In genomic region chrX:23332888-23333821, GRCh38 we compare ENCODE assay signal across 1 cellular context.
TF ChIP-seq lines count a peak whose summit lies in the region.

No MANE protein-coding gene starts in this region.

TF ChIP-seq in HepG2, 621 proteins besides CTCF, POLR2A, EP300 and RAD21 (continued from another document):
- TF ChIP-seq HMGXB3 (CRISPR knock-in tag; IDR thresholded peaks at IDR 0.05; ENCODE audit: borderline replicate concordance) = no peak
- no peak for TF ChIP-seq TERF1 (CRISPR knock-in tag; IDR thresholded peaks at IDR 0.05)
- no peak for TF ChIP-seq ZFP82 (CRISPR knock-in tag; IDR thresholded peaks at IDR 0.05; ENCODE audit: borderline replicate concordance)
- no peak for TF ChIP-seq ZNF251 (CRISPR knock-in tag; IDR thresholded peaks at IDR 0.05)
- no peak for TF ChIP-seq BORCS8-MEF2B (CRISPR knock-in tag; IDR thresholded peaks at IDR 0.05)
- TF ChIP-seq RXRB (CRISPR knock-in tag; IDR thresholded peaks at IDR 0.05; ENCODE audit: borderline replicate concordance) = no peak
- no peak for TF ChIP-seq ZNF570 (CRISPR knock-in tag; IDR thresholded peaks at IDR 0.05; ENCODE audit: borderline replicate concordance)
- no peak for TF ChIP-seq HNRNPUL1 (IDR thresholded peaks at IDR 0.05; ENCODE audit: low read depth, low read length)
- no peak for TF ChIP-seq NCOA5 (CRISPR knock-in tag; IDR thresholded peaks at IDR 0.05)
- no peak for TF ChIP-seq ZNF333 (CRISPR knock-in tag; IDR thresholded peaks at IDR 0.05; ENCODE audit: borderline replicate concordance)
- TF ChIP-seq ZFX (CRISPR knock-in tag; IDR thresholded peaks at IDR 0.05; ENCODE audit: low read depth) = no peak
- TF ChIP-seq HOXA9 (CRISPR knock-in tag; IDR thresholded peaks at IDR 0.05; ENCODE audit: borderline replicate concordance) = no peak
TF ChIP-seq in HepG2: peak in this region for 0.
